Comparison of ENCODE assay signal across 8 cellular contexts in genomic region chr16:27318399-27319256, GRCh38. TPM values are rescaled to one million over a fixed set of nuclear protein-coding genes. Genes with fewer than 3 reads are reported as not detected.
A peak's percentile ranks its signal among the peaks of the same experiment; 100 is the strongest.
DNase-seq lines count a peak whose midpoint lies in the region; ATAC-seq, FAIRE-seq and TF ChIP-seq lines count a peak whose summit lies in the region.

No MANE protein-coding gene starts in this region.

- H3K9ac ChIP-seq in Karpas-422 (ENCODE audit: low read length) = 0 out of 2 replicates have a peak overlapping the region, but pooled peaks have one; percentile 6

- peak; percentile 33 to 94 (median 46) for DNase-seq in CD4-positive, CD25-positive, alpha-beta regulatory T cell
- peak; percentile 73 for DNase-seq in Karpas-422
- DNase-seq in activated T-cell treated with anti-CD3 and anti-CD28 coated beads, Interleukin-2, amount 50 U/mL, for 48 hours = peak; percentile 78 to 79
- peak; percentile 50 to 77 (median 71) for DNase-seq in heart left ventricle
- DNase-seq in smooth muscle cell of the brain vasculature (ENCODE audit: low read depth, low spot score) = peak; percentile 77
- no peak for DNase-seq in HTR-8/SVneo (ENCODE audit: insufficient read length, low spot score)
- no peak for DNase-seq in COLO829 (ENCODE audit: low spot score)

- peaks cover 8% of the 10 kb centered on the region; the same call in 1 of the 2 replicates for H4K20me1 ChIP-seq in Karpas-422 (ENCODE audit: insufficient read depth, low read depth, low read length)

- no peaks in the 10 kb centered on the region for H3K9me3 ChIP-seq in CD4-positive, CD25-positive, alpha-beta regulatory T cell (ENCODE audit: control insufficient read depth in 2 of 2, low read length in 2 of 2)
- H3K9me3 ChIP-seq in Karpas-422 (ENCODE audit: low read length) (no peaks in the 10 kb centered on the region), heart left ventricle (no peaks in the 10 kb centered on the region)

- peak overlapping the region; percentile 91 for H3K4me3 ChIP-seq in CD4-positive, CD25-positive, alpha-beta regulatory T cell (ENCODE audit: low read depth, low read length)
- H3K4me3 ChIP-seq in Karpas-422 (ENCODE audit: low read length) (peak overlapping the region; percentile 3; the same call in 1 of the 2 replicates), heart left ventricle (peak overlapping the region in 3 of 12 donors; percentile 21 to 97 (median 22))

- no peaks in the 10 kb centered on the region for H3K9me3 Mint-ChIP-seq in CD4-positive, CD25-positive, alpha-beta regulatory T cell

- H3K9me2 ChIP-seq in Karpas-422 (replicated peaks; ENCODE audit: insufficient read depth, low read length) = no peaks in the 10 kb centered on the region

- TF ChIP-seq POLR2A in heart left ventricle (IDR thresholded peaks at IDR 0.05) = no peak

- no peaks in the 10 kb centered on the region for H3K27me3 Mint-ChIP-seq in CD4-positive, CD25-positive, alpha-beta regulatory T cell

- 33 to 50% (median 39%) methylated on average over 18 of the region's 18 CpGs for WGBS in heart left ventricle, 4 donors

- H3K27me3 ChIP-seq in CD4-positive, CD25-positive, alpha-beta regulatory T cell (ENCODE audit: control insufficient read depth, insufficient read depth, low read length) = no peaks in the 10 kb centered on the region
- no peaks in the 10 kb centered on the region; the same call in 1 of the 2 replicates for H3K27me3 ChIP-seq in Karpas-422 (ENCODE audit: low read length)
- peaks cover 0 to 9% (median 0%) of the 10 kb centered on the region in 9 donors for H3K27me3 ChIP-seq in heart left ventricle

- H2AFZ ChIP-seq in Karpas-422 (ENCODE audit: low read length) = no peak overlapping the region

- peak overlapping the region; percentile 91 to 100 (median 97) for H3K27ac Mint-ChIP-seq in CD4-positive, CD25-positive, alpha-beta regulatory T cell

- peaks cover 71% of the 10 kb centered on the region for H3K4me1 ChIP-seq in CD4-positive, CD25-positive, alpha-beta regulatory T cell (ENCODE audit: control insufficient read depth, insufficient read depth, low read length, poor library complexity, severe bottlenecking)
- H3K4me1 ChIP-seq in Karpas-422 (ENCODE audit: low read length) (peaks cover 24% of the 10 kb centered on the region), heart left ventricle (peaks cover 0 to 93% (median 26%) of the 10 kb centered on the region in 12 donors)

- intact Hi-C loops in heart left ventricle (cut with DNase I) = loop anchor here in 7 of 10 donors (5.0 to 10.0 kb wide), 5 partner anchors 49 to 84 kb away; partner anchors contain the start of gene NSMCE1 (in 1 of the 7)

- H3K27ac ChIP-seq in CD4-positive, CD25-positive, alpha-beta regulatory T cell (ENCODE audit: insufficient read depth, low read length, poor library complexity, severe bottlenecking) = peak overlapping the region; percentile 94
- H3K27ac ChIP-seq in Karpas-422 (ENCODE audit: low read length) (no peak overlapping the region), heart left ventricle (peak overlapping the region in 9 of 12 donors; percentile 6 to 99 (median 41))

- H3K79me2 ChIP-seq in Karpas-422 (ENCODE audit: low read length) = no peaks in the 10 kb centered on the region

- peaks cover 21 to 90% (median 69%) of the 10 kb centered on the region in 4 donors for H3K4me1 Mint-ChIP-seq in CD4-positive, CD25-positive, alpha-beta regulatory T cell

- ATAC-seq in CD4-positive, CD25-positive, alpha-beta regulatory T cell (ENCODE audit: low read depth in 2 of 2) = peak; percentile 86 to 87
- ATAC-seq in heart left ventricle = peak in 3 of 4 donors; percentile 9 to 24 (median 14)
- no peak for ATAC-seq in HG03159 (IDR thresholded peaks at IDR 0.05; ENCODE audit: unreplicated experiment)

- peaks cover 10% of the 10 kb centered on the region for H3K36me3 Mint-ChIP-seq in CD4-positive, CD25-positive, alpha-beta regulatory T cell

- H3K36me3 ChIP-seq in CD4-positive, CD25-positive, alpha-beta regulatory T cell (ENCODE audit: control insufficient read depth, insufficient read depth, low read length) = peaks cover 3% of the 10 kb centered on the region
- H3K36me3 ChIP-seq in Karpas-422 (ENCODE audit: insufficient read depth, low read length) = no peaks in the 10 kb centered on the region
- H3K36me3 ChIP-seq in heart left ventricle = peaks cover 0 to 23% (median 0%) of the 10 kb centered on the region in 9 donors

- H3K4me3 Mint-ChIP-seq in CD4-positive, CD25-positive, alpha-beta regulatory T cell = peak overlapping the region; percentile 85 to 99 (median 95)

- no peak for FAIRE-seq in HTR-8/SVneo (lab: Jason Lieb, UNC)

- TF ChIP-seq CTCF in heart left ventricle (IDR thresholded peaks at IDR 0.05) = no peak

- H3K4me2 ChIP-seq in Karpas-422 (ENCODE audit: low read depth, low read length, poor library complexity, severe bottlenecking) = peak overlapping the region; percentile 51

RNA-seq across cellular contexts. Expression of gene IL4R, which starts 4.9 kb away (rescaled TPM):
- 160 TPM for total RNA-seq in CD4-positive, CD25-positive, alpha-beta regulatory T cell
- 10 to 100 TPM; 21.2 to 32.4 (median 25.8) TPM for polyA plus RNA-seq in CD4-positive, CD25-positive, alpha-beta regulatory T cell
- 0.94 and 12.0 TPM in 2 replicates for total RNA-seq in Karpas-422 (2014; rRNA removed; shearing (Covaris generic); ENCODE audit: low replicate concordance)
- total RNA-seq in heart left ventricle = 10 to 100 TPM in 4 of 9 donors, 1 to 10 TPM in 5; 6.7 to 47.4 (median 8.2) TPM
- polyA plus RNA-seq in heart left ventricle = 1 to 10 TPM; 5.8 to 9.9 TPM

RNA-seq across cellular contexts. Expression of gene NSMCE1, which starts 50.1 kb away (rescaled TPM):
- total RNA-seq in CD4-positive, CD25-positive, alpha-beta regulatory T cell = 40.0 TPM
- 100 to 1,000 TPM; 128 to 156 (median 138) TPM for polyA plus RNA-seq in CD4-positive, CD25-positive, alpha-beta regulatory T cell
- 59.2 and 77.8 TPM in 2 replicates for total RNA-seq in Karpas-422 (2014; rRNA removed; shearing (Covaris generic); ENCODE audit: low replicate concordance)
- total RNA-seq in heart left ventricle = 10 to 100 TPM; 29.6 to 48.7 (median 36.8) TPM
- 10 to 100 TPM; 38.2 to 40.1 TPM for polyA plus RNA-seq in heart left ventricle

Comparison
In these comparisons a context has a peak if more than half of its experiments do, and no peak if none do; other contexts are left out.
1. DNase-seq: peak in CD4-positive, CD25-positive, alpha-beta regulatory T cell (3 of 3), Karpas-422 (single experiment), activated T-cell treated with anti-CD3 and anti-CD28 coated beads, Interleukin-2, amount 50 U/mL, for 48 hours (2 of 2), heart left ventricle (5 of 5) and smooth muscle cell of the brain vasculature (single experiment); none in HTR-8/SVneo (single experiment) and COLO829 (single experiment).